8 cellular contexts compared by ENCODE assay signal in the genomic region with DNA sequence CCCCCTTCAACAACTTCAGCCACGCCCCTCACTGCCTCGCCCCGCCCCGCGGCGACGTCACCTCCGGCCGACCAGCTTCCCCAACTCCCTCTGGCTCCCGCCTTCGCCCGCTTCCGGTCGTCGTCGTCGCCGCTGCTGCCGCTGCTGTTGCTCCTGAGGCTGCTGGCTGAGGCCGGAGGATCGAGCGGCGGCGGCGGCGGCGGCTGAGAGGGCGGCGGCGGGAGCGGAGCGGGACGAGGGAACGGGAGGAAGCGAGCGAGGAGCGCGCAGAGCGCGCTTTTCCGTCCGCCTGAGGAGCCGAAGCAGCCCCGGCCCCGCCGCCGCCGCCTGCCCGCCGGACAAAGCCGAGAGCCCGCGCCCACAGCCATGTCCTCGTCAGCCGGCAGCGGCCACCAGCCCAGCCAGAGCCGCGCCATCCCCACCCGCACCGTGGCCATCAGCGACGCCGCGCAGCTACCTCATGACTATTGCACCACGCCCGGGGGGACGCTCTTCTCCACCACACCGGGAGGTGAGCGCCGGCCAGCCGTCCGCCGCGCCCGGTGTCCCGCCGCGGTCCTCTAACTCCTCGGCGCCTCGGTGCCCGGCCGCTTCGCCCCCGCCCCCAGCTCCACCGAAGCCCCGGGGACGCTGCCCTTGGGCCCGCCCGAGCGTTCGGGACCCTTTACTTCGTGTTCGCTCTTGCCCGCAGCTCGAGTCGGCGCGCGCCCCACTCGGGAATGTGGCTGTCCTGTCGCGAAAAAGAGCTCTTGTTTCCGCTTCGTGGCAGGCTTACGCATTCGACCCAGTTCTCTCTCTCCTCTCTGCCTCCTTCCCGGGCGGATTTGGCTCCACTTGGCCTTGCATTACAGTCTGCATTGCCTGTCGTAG. TPM values are rescaled to one million over a fixed set of nuclear protein-coding genes. Genes with fewer than 3 reads are reported as not detected.
DNase-seq lines count a peak whose midpoint lies in the region; ATAC-seq and TF ChIP-seq lines count a peak whose summit lies in the region.

A gene with protein sequence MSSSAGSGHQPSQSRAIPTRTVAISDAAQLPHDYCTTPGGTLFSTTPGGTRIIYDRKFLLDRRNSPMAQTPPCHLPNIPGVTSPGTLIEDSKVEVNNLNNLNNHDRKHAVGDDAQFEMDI (plus strand): TSS at position 110 of the 870 bp plus-strand sequence. CDS start 257 bp downstream, at position 367.

- H3K4me1 Mint-ChIP-seq in immature natural killer cell = peaks cover 40 to 46% of the 10 kb centered on the region in 2 donors

- peak within 1 kb of the TSS; percentile 71 to 99 (median 94) for H3K4me3 ChIP-seq in spleen

- H3K36me3 ChIP-seq in spleen = peaks cover 0 to 2% (median 0%) of the 10 kb centered on the region in 6 donors

- H3K9me3 Mint-ChIP-seq in immature natural killer cell = no peaks in the 10 kb centered on the region

- intact Hi-C loops in spleen (cut with DNase I; ENCODE audit: low total_unique reads) = no loop called here

- no peaks in the 10 kb centered on the region for H3K27me3 ChIP-seq in spleen (replicated peaks in 1 of 7)

- H3K27ac Mint-ChIP-seq in immature natural killer cell = peak within 1 kb of the TSS; percentile 93 to 98 (median 97)

- DNase-seq in AG08395 (ENCODE audit: low spot score) = peak; percentile 94
- DNase-seq in NCI-H345 (lab: John Stamatoyannopoulos, UW) = peak; percentile 91
- peak; percentile 93 to 99 (median 97) for DNase-seq in activated CD4-positive, CD25-positive, alpha-beta regulatory T cell (lab: John Stamatoyannopoulos, UW)
- peak; percentile 67 to 99 (median 96) for DNase-seq in caudate nucleus (lab: John Stamatoyannopoulos, UW)
- peak; percentile 97 to 99 (median 98) for DNase-seq in immature natural killer cell
- DNase-seq in spleen = peak; percentile 100

- TF ChIP-seq POLR2A in GM18951 (IDR thresholded peaks at IDR 0.05; ENCODE audit: extremely low read depth, insufficient read depth, insufficient read length) = peak; percentile 97
- peak; percentile 84 to 93 (median 91) for TF ChIP-seq POLR2A in spleen (IDR thresholded peaks at IDR 0.05)

- H3K4me3 Mint-ChIP-seq in immature natural killer cell = peak within 1 kb of the TSS; percentile 94 to 99 (median 98)

- WGBS in spleen, 5 donors = 0% methylated on average over 38 to 110 of the region's 110 CpGs

- H3K27ac ChIP-seq in caudate nucleus (ENCODE audit: low read depth, low read length) = peak within 1 kb of the TSS; percentile 69
- H3K27ac ChIP-seq in spleen = peak within 1 kb of the TSS; percentile 92 to 100 (median 97)

- no peaks in the 10 kb centered on the region for H3K36me3 Mint-ChIP-seq in immature natural killer cell

- peak in 1 of 11 experiments; percentile 33 for TF ChIP-seq CTCF in spleen (IDR thresholded peaks at IDR 0.05 in 8 of 11, conservative IDR thresholded peaks at IDR 0.05 in 3 of 11)

- peaks cover 0 to 12% (median 9%) of the 10 kb centered on the region in 3 donors for H3K27me3 Mint-ChIP-seq in immature natural killer cell (ENCODE audit: low read depth in 3 of 3)

- in situ Hi-C loops in GM18951 (cut with MboI; ENCODE audit: low sequenced_read_pairs, unreplicated experiment) = no loop called here

- H3K4me1 ChIP-seq in spleen = peaks cover 30 to 48% (median 38%) of the 10 kb centered on the region in 6 donors

- H3K9me3 ChIP-seq in spleen = no peaks in the 10 kb centered on the region

- ATAC-seq in HG03196 (IDR thresholded peaks at IDR 0.05; ENCODE audit: unreplicated experiment) = peak; percentile 84

RNA-seq across cellular contexts. Expression of the gene that starts here (rescaled TPM):
- 100 to 1,000 TPM in 1 of 3 donors, 10 to 100 TPM in 2; 67.6 to 105 (median 92.4) TPM for polyA plus RNA-seq in immature natural killer cell
- total RNA-seq in spleen = 10 to 100 TPM; 44.7 to 82.5 (median 71.3) TPM
- 10 to 100 TPM; 12.5 to 22.8 (median 15.7) TPM for polyA plus RNA-seq in spleen

Comparison
In these comparisons a context has a peak if more than half of its experiments do, and no peak if none do; other contexts are left out.
1. Peak in every context shown above with its lines: DNase-seq, ATAC-seq, H3K4me3 ChIP-seq and H3K27ac ChIP-seq.